ENCODE assay signal across 15 cellular contexts in the genomic region with DNA sequence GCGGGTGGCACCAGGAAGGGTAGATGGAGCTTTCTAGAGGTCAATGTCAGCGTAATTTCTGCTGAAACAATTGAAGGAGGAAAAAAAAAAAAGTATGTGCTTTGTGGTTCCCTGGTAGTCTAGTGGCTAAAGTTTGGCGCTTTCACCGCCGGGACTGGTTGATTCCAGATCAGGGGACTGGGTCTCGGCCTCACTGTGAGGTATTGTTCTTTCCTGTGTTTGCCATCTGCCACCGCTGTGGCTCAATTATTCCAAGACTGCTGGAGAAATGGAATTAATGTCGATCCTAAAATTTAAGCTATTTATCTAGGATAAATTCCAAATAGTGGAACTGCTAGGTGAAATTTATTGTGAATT. TPM values are rescaled to one million over a fixed set of nuclear protein-coding genes. Genes with fewer than 3 reads are reported as not detected.
A peak's percentile ranks its signal among the peaks of the same experiment; 100 is the strongest.
DNase-seq lines count a peak whose midpoint lies in the region; ATAC-seq, FAIRE-seq and TF ChIP-seq lines count a peak whose summit lies in the region.
"Not testable (repeated sequence)": the region's sequence is repeated elsewhere in the genome, so short reads cannot be mapped to it uniquely, and the experiment has no call there.
"Had no signal": no experiment of that assay in that cellular context is flagged by ENCODE, and none has a peak within 500 bp of the region (broad histone marks: within the 10 kb centered on the region; RNA-seq: fewer than 3 reads in every experiment).

No MANE protein-coding gene starts in this region.

- H3K9ac ChIP-seq in HUES6 (ENCODE audit: low read length), result peak overlapping the region; percentile 62
- H3K9ac ChIP-seq in H1 (replicated peaks in 1 of 4; ENCODE audit: extremely low read depth in 1 of 4, low read depth in 3 of 4, low read length in 3 of 4); neural progenitor cell: not testable (repeated sequence)

- not testable (repeated sequence) for H2BK15ac ChIP-seq in H1 (ENCODE audit: low read length)

- not testable (repeated sequence) for H3K79me1 ChIP-seq in H1 (ENCODE audit: low read depth, low read length)

- H4K20me1 ChIP-seq in H1 (replicated peaks in 1 of 2; ENCODE audit: control insufficient read depth in 1 of 2, insufficient read depth in 2 of 2, low read length in 2 of 2); neural progenitor cell (ENCODE audit: low read depth): not testable (repeated sequence)

- TF ChIP-seq CTCF in CD4-positive, alpha-beta T cell (IDR thresholded peaks at IDR 0.05); H1 (IDR thresholded peaks at IDR 0.05; ENCODE audit: control extremely low read depth in 1 of 3, insufficient read depth in 1 of 3, low read depth in 1 of 3, low read length in 3 of 3); neural progenitor cell (IDR thresholded peaks at IDR 0.05); testis (IDR thresholded peaks at IDR 0.05): not testable (repeated sequence)

- not testable (repeated sequence) for DNase-seq in CD4-positive, alpha-beta T cell; activated CD4-positive, alpha-beta T cell treated with anti-CD3 and anti-CD28 coated beads, Interleukin-2, amount 10 ng/mL, durations not matched to agents 24 days and 14 days; activated naive CD4-positive, alpha-beta T cell treated with anti-CD3 and anti-CD28 coated beads, Interleukin-2, amount 10 ng/mL, durations not matched to agents 7 days and 5 days
- peak in 1 of 2 experiments; percentile 51 for DNase-seq in H1 (ENCODE audit: low read depth in 1 of 2, low spot score in 2 of 2)
- peak; percentile 1 for DNase-seq in iPS-NIHi7 (ENCODE audit: extremely low spot score)
- DNase-seq in neural progenitor cell (ENCODE audit: low spot score), result peak; percentile 47
- DNase-seq in testis, result peak; percentile 14

- not testable (repeated sequence) for H3K36me3 ChIP-seq in HUES6 (ENCODE audit: control insufficient read depth, insufficient read depth, low read length); H1 (ENCODE audit: control insufficient read depth in 2 of 4, insufficient read depth in 4 of 4, low read length in 3 of 4); neural progenitor cell; testis (ENCODE audit: low read depth, missing control alignments)

- not testable (repeated sequence) for H4K8ac ChIP-seq in H1 (ENCODE audit: extremely low read depth, insufficient read depth, low read length)

- not testable (repeated sequence) for H3K4ac ChIP-seq in H1 (replicated peaks; ENCODE audit: insufficient read length, low read depth, low read length)

- H2BK5ac ChIP-seq in H1 (ENCODE audit: low read depth, low read length), result not testable (repeated sequence)

- not testable (repeated sequence) for H3K27me3 ChIP-seq in CD4-positive, alpha-beta T cell (ENCODE audit: control insufficient read depth, insufficient read depth, low read length); HUES6 (ENCODE audit: control insufficient read depth, insufficient read depth, low read length); H1 (replicated peaks in 1 of 4; ENCODE audit: control insufficient read depth in 3 of 4, extremely low read depth in 1 of 4, insufficient read depth in 3 of 4, low read length in 3 of 4); testis
- peaks cover 31% of the 10 kb centered on the region for H3K27me3 ChIP-seq in neural progenitor cell

- TF ChIP-seq POLR2A in H1 (IDR thresholded peaks at IDR 0.05; ENCODE audit: control extremely low read depth in 1 of 2, low read depth in 2 of 2, low read length in 2 of 2); testis (IDR thresholded peaks at IDR 0.05): not testable (repeated sequence)

- H4K5ac ChIP-seq in H1 (ENCODE audit: insufficient read length, low read depth, low read length), result not testable (repeated sequence)

- WGBS in H1 (ENCODE audit: extremely low coverage in 1 of 2, insufficient coverage in 1 of 2, insufficient read length in 1 of 2, insufficient replicate concordance in 2 of 2, low coverage in 1 of 2, low lambda C conversion rate in 2 of 2, missing lambda C conversion rate in 1 of 2), 2 experiments, result 16% methylated on average over 6 of the region's 8 CpGs; no CpG with 5 or more reads in 1 of the 2 experiments
- 29 to 44% methylated on average over 8 of the region's 8 CpGs for WGBS in testis, 2 donors

- H3K27ac Mint-ChIP-seq in CD4-positive, alpha-beta T cell; activated CD4-positive, alpha-beta T cell treated with anti-CD3 and anti-CD28 coated beads, Interleukin-2, amount 10 ng/mL, durations not matched to agents 24 days and 14 days; activated naive CD4-positive, alpha-beta T cell treated with anti-CD3 and anti-CD28 coated beads, Interleukin-2, amount 10 ng/mL, durations not matched to agents 7 days and 5 days; neural progenitor cell: not testable (repeated sequence)

- intact Hi-C loops in CD4-positive, alpha-beta T cell (cut with DNase I, micrococcal nuclease); activated CD4-positive, alpha-beta T cell treated with anti-CD3 and anti-CD28 coated beads, Interleukin-2, amount 10 ng/mL, durations not matched to agents 24 days and 14 days (cut with micrococcal nuclease); testis (cut with DNase I; ENCODE audit: low total_unique reads): not testable (repeated sequence)

- peak overlapping the region; percentile 87 for H3K4me3 Mint-ChIP-seq in CD4-positive, alpha-beta T cell
- peak overlapping the region; percentile 77 for H3K4me3 Mint-ChIP-seq in activated CD4-positive, alpha-beta T cell treated with anti-CD3 and anti-CD28 coated beads, Interleukin-2, amount 10 ng/mL, durations not matched to agents 24 days and 14 days
- H3K4me3 Mint-ChIP-seq in activated naive CD4-positive, alpha-beta T cell treated with anti-CD3 and anti-CD28 coated beads, Interleukin-2, amount 10 ng/mL, durations not matched to agents 7 days and 5 days, result peak overlapping the region; percentile 63
- H3K4me3 Mint-ChIP-seq in neural progenitor cell, result not testable (repeated sequence)

- CTCF ChIA-PET in CD4-positive, alpha-beta T cell (lab: Charles Lee); activated naive CD4-positive, alpha-beta T cell treated with anti-CD3 and anti-CD28 coated beads, Interleukin-2, amount 10 ng/mL, durations not matched to agents 7 days and 5 days (lab: Charles Lee); H1 (lab: Charles Lee; ENCODE audit: partially characterized antibody): not testable (repeated sequence)

- H3K18ac ChIP-seq in H1 (ENCODE audit: extremely low read depth, low read length), result not testable (repeated sequence)

- POLR2A ChIA-PET in CD4-positive, alpha-beta T cell (lab: Charles Lee); H1 (lab: Charles Lee; ENCODE audit: partially characterized antibody): not testable (repeated sequence)

- not testable (repeated sequence) for H3K9me3 Mint-ChIP-seq in CD4-positive, alpha-beta T cell; activated CD4-positive, alpha-beta T cell treated with anti-CD3 and anti-CD28 coated beads, Interleukin-2, amount 10 ng/mL, durations not matched to agents 24 days and 14 days; activated naive CD4-positive, alpha-beta T cell treated with anti-CD3 and anti-CD28 coated beads, Interleukin-2, amount 10 ng/mL, durations not matched to agents 7 days and 5 days; neural progenitor cell

- ATAC-seq in CD4-positive, alpha-beta T cell (ENCODE audit: poor library complexity), result not testable (repeated sequence)

- not testable (repeated sequence) for H3K9me3 ChIP-seq in CD4-positive, alpha-beta T cell (ENCODE audit: control insufficient read depth, low read length); HUES6 (ENCODE audit: control insufficient read depth, insufficient read depth, low read depth, low read length); H1 (ENCODE audit: insufficient read depth in 2 of 2, low read depth in 1 of 2, low read length in 1 of 2); neural progenitor cell (ENCODE audit: low read depth); testis

- not testable (repeated sequence) for H3K27me3 Mint-ChIP-seq in CD4-positive, alpha-beta T cell
- H3K27me3 Mint-ChIP-seq in activated CD4-positive, alpha-beta T cell treated with anti-CD3 and anti-CD28 coated beads, Interleukin-2, amount 10 ng/mL, durations not matched to agents 24 days and 14 days, result peaks cover 11% of the 10 kb centered on the region
- H3K27me3 Mint-ChIP-seq in activated naive CD4-positive, alpha-beta T cell treated with anti-CD3 and anti-CD28 coated beads, Interleukin-2, amount 10 ng/mL, durations not matched to agents 7 days and 5 days, result peaks cover 28% of the 10 kb centered on the region
- H3K27me3 Mint-ChIP-seq in neural progenitor cell (ENCODE audit: insufficient read depth, low read depth), result peaks cover 15% of the 10 kb centered on the region

- peak; percentile 50 for FAIRE-seq in H1 (lab: Jason Lieb, UNC)

- H2BK120ac ChIP-seq in H1 (replicated peaks; ENCODE audit: low read depth, low read length), result not testable (repeated sequence)

- H3K4me1 Mint-ChIP-seq in CD4-positive, alpha-beta T cell (ENCODE audit: low read depth); activated CD4-positive, alpha-beta T cell treated with anti-CD3 and anti-CD28 coated beads, Interleukin-2, amount 10 ng/mL, durations not matched to agents 24 days and 14 days; neural progenitor cell: not testable (repeated sequence)
- H3K4me1 Mint-ChIP-seq in activated naive CD4-positive, alpha-beta T cell treated with anti-CD3 and anti-CD28 coated beads, Interleukin-2, amount 10 ng/mL, durations not matched to agents 7 days and 5 days, result peaks cover 16% of the 10 kb centered on the region

- H3F3A ChIP-seq in neural progenitor cell (ENCODE audit: low read depth), result not testable (repeated sequence)

- H2AK5ac ChIP-seq in H1 (ENCODE audit: low read depth, low read length), result not testable (repeated sequence)

- not testable (repeated sequence) for H3K23ac ChIP-seq in H1 (ENCODE audit: insufficient read length)

- H3K27ac ChIP-seq in CD4-positive, alpha-beta T cell (ENCODE audit: low read depth, low read length); HUES6 (ENCODE audit: low read depth, low read length); H1 (ENCODE audit: low read depth, low read length); neural progenitor cell; testis: not testable (repeated sequence)

- H3K4me3 ChIP-seq in HUES6 (ENCODE audit: low read depth, low read length) (peak overlapping the region; percentile 48), H1 (ENCODE audit: extremely low read depth in 1 of 4, insufficient read depth in 2 of 4, low read depth in 3 of 4, low read length in 4 of 4) (peak overlapping the region in 3 of 4 experiments; percentile 17 to 52 (median 25); a peak in 4 of 8 replicates), neural progenitor cell (peak overlapping the region; percentile 36)
- H3K4me3 ChIP-seq in testis, result not testable (repeated sequence)

- H3K79me2 ChIP-seq in H1 (ENCODE audit: control insufficient read depth in 1 of 2, insufficient read depth in 2 of 2, low read length in 2 of 2); neural progenitor cell (ENCODE audit: low read depth): not testable (repeated sequence)

- not testable (repeated sequence) for H2BK20ac ChIP-seq in H1 (ENCODE audit: low read length)

- not testable (repeated sequence) for H3K36me3 Mint-ChIP-seq in CD4-positive, alpha-beta T cell (ENCODE audit: low read depth); activated CD4-positive, alpha-beta T cell treated with anti-CD3 and anti-CD28 coated beads, Interleukin-2, amount 10 ng/mL, durations not matched to agents 24 days and 14 days (ENCODE audit: low read depth); activated naive CD4-positive, alpha-beta T cell treated with anti-CD3 and anti-CD28 coated beads, Interleukin-2, amount 10 ng/mL, durations not matched to agents 7 days and 5 days; neural progenitor cell

- not testable (repeated sequence) for TF ChIP-seq EP300 in H1 (IDR thresholded peaks at IDR 0.05; ENCODE audit: borderline replicate concordance in 1 of 2, low read depth in 2 of 2, low read length in 2 of 2)

- H3K4me2 ChIP-seq in H1 (ENCODE audit: insufficient read depth in 1 of 2, low read depth in 2 of 2, low read length in 2 of 2) (peak overlapping the region; percentile 54 to 76), neural progenitor cell (peak overlapping the region; percentile 65)

- not testable (repeated sequence) for H3K4me1 ChIP-seq in HUES6 (ENCODE audit: control insufficient read depth, insufficient read depth, low read length); H1 (replicated peaks in 1 of 4; ENCODE audit: control insufficient read depth in 3 of 4, insufficient read depth in 4 of 4, low read length in 3 of 4); neural progenitor cell; testis

- not testable (repeated sequence) for H2AFZ ChIP-seq in H1 (ENCODE audit: low read length); neural progenitor cell (replicated peaks)

- TF ChIP-seq RAD21 in H1 (IDR thresholded peaks at IDR 0.05 in 1 of 2, conservative IDR thresholded peaks at IDR 0.05 in 1 of 2; ENCODE audit: low read depth in 2 of 2, low read length in 2 of 2), result not testable (repeated sequence)

- H4K91ac ChIP-seq in H1 (replicated peaks; ENCODE audit: insufficient read length, low read length), result not testable (repeated sequence)

- not testable (repeated sequence) for H2BK12ac ChIP-seq in H1 (ENCODE audit: low read depth, low read length)

- not testable (repeated sequence) for H3K14ac ChIP-seq in H1 (ENCODE audit: insufficient read length)

- not testable (repeated sequence) for H3K23me2 ChIP-seq in H1 (ENCODE audit: low read depth, low read length)

- not testable (repeated sequence) for H3K56ac ChIP-seq in H1 (replicated peaks; ENCODE audit: insufficient read length, low read depth, low read length)

RNA-seq across cellular contexts. Expression of a gene that starts 34.4 kb away (rescaled TPM):
- under 1 TPM in 1 of 2 experiments, not detected in 1; 0.17 TPM for total RNA-seq in CD4-positive, alpha-beta T cell
- not detected in 2 replicates for total RNA-seq in activated CD4-positive, alpha-beta T cell treated with anti-CD3 and anti-CD28 coated beads, Interleukin-2, amount 10 ng/mL, durations not matched to agents 24 days and 14 days
- total RNA-seq in H1 (2021; fragmentation: NEBNext Ultra II Directional; extraction: Animal tissue kit (Norgen Biotek cat#: 25700)), result not detected in 2 replicates
- polyA plus RNA-seq in H1 (2011; rRNA removed), result not detected in 2 replicates
- not detected for polyA plus RNA-seq in H1 (2011; cell fraction: cytosol; rRNA removed)
- polyA plus RNA-seq in H1 (2011; cell fraction: nucleus; rRNA removed), result not detected
- 0.48 TPM in 1 of 4 replicates, not detected in the others for polyA plus RNA-seq in H1 (2012, experiment 1 of 2)
- polyA plus RNA-seq in H1 (2012, experiment 2 of 2), result not detected
- polyA plus RNA-seq in H1 (2013, experiment 1 of 2), result not detected
- not detected for polyA plus RNA-seq in H1 (2013, experiment 2 of 2)
- not detected in 2 replicates for polyA minus RNA-seq in H1 (2011; rRNA and poly(A)+ RNA removed)
- polyA minus RNA-seq in H1 (2011; cell fraction: cytosol; rRNA and poly(A)+ RNA removed), result not detected
- not detected for polyA minus RNA-seq in H1 (2011; cell fraction: nucleus; rRNA and poly(A)+ RNA removed)
- not detected in 2 replicates for total RNA-seq in neural progenitor cell (ENCODE audit: low replicate concordance)
- total RNA-seq in testis, result 1 to 10 TPM; 5.6 to 8.7 TPM
- polyA plus RNA-seq in testis (ENCODE audit: insufficient read depth, low read depth, low replicate concordance), result 8.7 TPM
- total RNA-seq: B cell; H4; MCF 10A; RPMI7951; SK-MEL-5; T-helper 1 cell treated with Interleukin-12 subunit alpha and Interleukin-12 subunit beta and Interleukin-4 antibody, amounts not matched to agents 30 ng/mL and 1 ng/mL, for 36 hours had no signal
- polyA plus RNA-seq: A549 had no signal
